In genomic region chrX:137032841-137033773, GRCh38 we compare ENCODE assay signal across 19 cellular contexts. TPM values are rescaled to one million over a fixed set of nuclear protein-coding genes. Genes with fewer than 3 reads are reported as not detected.
DNase-seq lines count a peak whose midpoint lies in the region; ATAC-seq and TF ChIP-seq lines count a peak whose summit lies in the region.
"Had no signal": no experiment of that assay in that cellular context is flagged by ENCODE, and none has a peak within 500 bp of the region (broad histone marks: within the 10 kb centered on the region; RNA-seq: fewer than 3 reads in every experiment).

No MANE protein-coding gene starts in this region.

- H3K4me1 ChIP-seq in ACC112 (ENCODE audit: control insufficient read depth, insufficient read depth, low read length, unreplicated experiment) (no peaks in the 10 kb centered on the region), GM23338 (ENCODE audit: insufficient read depth) (peaks cover 8% of the 10 kb centered on the region; the same call in 1 of the 2 replicates), mammary epithelial cell (ENCODE audit: insufficient read depth, low read length) (peaks cover 5% of the 10 kb centered on the region), neural progenitor cell (no peaks in the 10 kb centered on the region)

- 62% methylated on average over 22 of the region's 34 CpGs for WGBS in mammary epithelial cell (ENCODE audit: low coverage, missing lambda C conversion rate)

- H4K20me1 ChIP-seq in GM23338 (replicated peaks; ENCODE audit: insufficient read depth) (no peaks in the 10 kb centered on the region), mammary epithelial cell (ENCODE audit: insufficient read depth, low read length) (no peaks in the 10 kb centered on the region), neural progenitor cell (ENCODE audit: low read depth) (peaks cover 4% of the 10 kb centered on the region)

- no peak for TF ChIP-seq CTCF in GM23338 (conservative IDR thresholded peaks at IDR 0.05; ENCODE audit: low read depth in 2 of 2)
- no peak for TF ChIP-seq CTCF in mammary epithelial cell (conservative IDR thresholded peaks at IDR 0.05 in 1 of 2, IDR thresholded peaks at IDR 0.05 in 1 of 2; ENCODE audit: extremely low read depth in 1 of 2, insufficient read depth in 1 of 2, low read depth in 1 of 2, low read length in 2 of 2)
- TF ChIP-seq CTCF in neural progenitor cell (IDR thresholded peaks at IDR 0.05) = no peak

- peaks cover 92% of the 10 kb centered on the region for H3K27me3 ChIP-seq in ACC112 (ENCODE audit: insufficient read depth, low read length)
- peaks cover 99% of the 10 kb centered on the region for H3K27me3 ChIP-seq in GM23338 (ENCODE audit: insufficient read depth)
- peaks cover 12% of the 10 kb centered on the region for H3K27me3 ChIP-seq in mammary epithelial cell (ENCODE audit: insufficient read depth, low read length)
- peaks cover 100% of the 10 kb centered on the region for H3K27me3 ChIP-seq in neural progenitor cell

- H3K27ac ChIP-seq in ACC112 (ENCODE audit: low read depth, low read length) (no peak overlapping the region), GM23338 (ENCODE audit: low read depth) (no peak overlapping the region), mammary epithelial cell (ENCODE audit: insufficient read depth, low read depth, low read length) (no peak overlapping the region), neural progenitor cell (no peak overlapping the region)
- H3K27ac ChIP-seq: tibial artery had no signal

- no peaks in the 10 kb centered on the region; the same call in 2 of the 3 replicates for H3K9me3 Mint-ChIP-seq in GM23338
- H3K9me3 Mint-ChIP-seq in neural progenitor cell = peaks cover 11% of the 10 kb centered on the region
- H3K9me3 Mint-ChIP-seq: central memory CD8-positive, alpha-beta T cell; IgD-negative memory B cell had no signal

- DNase-seq in GM23338 (ENCODE audit: low spot score) (peak; percentile 12), mammary epithelial cell (no peak), neural progenitor cell (ENCODE audit: low spot score) (no peak), germinal center (ENCODE audit: low spot score) (no peak), T1000 (lab: John Stamatoyannopoulos, UW) (no peak)
- DNase-seq: activated CD4-positive, alpha-beta T cell treated with anti-CD3 and anti-CD28 coated beads, Interleukin-2, amount 50 U/mL, for 4 hours; AML-193; GOT3; left cardiac atrium; SHP77 treated with DMSO at 0.1 percent for 48 hours; tibial artery had no signal

- H3K79me2 ChIP-seq in ACC112 (ENCODE audit: control insufficient read depth, insufficient read depth, low read length, unreplicated experiment) (no peaks in the 10 kb centered on the region), GM23338 (replicated peaks; ENCODE audit: insufficient read depth) (no peaks in the 10 kb centered on the region), mammary epithelial cell (ENCODE audit: insufficient read depth, low read length) (no peaks in the 10 kb centered on the region), neural progenitor cell (ENCODE audit: low read depth) (no peaks in the 10 kb centered on the region)

- in situ Hi-C loops in mammary epithelial cell (cut with MboI; ENCODE audit: low sequenced_read_pairs in 2 of 2) = no loop called here

- no peaks in the 10 kb centered on the region for H3K9me3 ChIP-seq in mammary epithelial cell (replicated peaks; ENCODE audit: insufficient read depth, low read length)
- H3K9me3 ChIP-seq in neural progenitor cell (ENCODE audit: low read depth) = no peaks in the 10 kb centered on the region
- H3K9me3 ChIP-seq: tibial artery had no signal

- H3K27ac Mint-ChIP-seq in GM23338 = no peak overlapping the region
- H3K27ac Mint-ChIP-seq in neural progenitor cell = no peak overlapping the region
- H3K27ac Mint-ChIP-seq: IgD-negative memory B cell had no signal

- H2AFZ ChIP-seq in ACC112 (ENCODE audit: low read length, unreplicated experiment) (no peak overlapping the region), GM23338 (no peak overlapping the region), mammary epithelial cell (ENCODE audit: low read depth, low read length) (no peak overlapping the region), neural progenitor cell (replicated peaks) (no peak overlapping the region)

- intact Hi-C loops in mammary epithelial cell (cut with micrococcal nuclease) = no loop called here

- H3K4me3 Mint-ChIP-seq in GM23338 = no peak overlapping the region
- H3K4me3 Mint-ChIP-seq in neural progenitor cell = no peak overlapping the region
- H3K4me3 Mint-ChIP-seq: central memory CD8-positive, alpha-beta T cell had no signal

- H3K27me3 Mint-ChIP-seq in GM23338 (ENCODE audit: insufficient read depth, low read depth, poor library complexity) = peaks cover 24% of the 10 kb centered on the region
- H3K27me3 Mint-ChIP-seq in neural progenitor cell (ENCODE audit: insufficient read depth, low read depth) = peaks cover 34% of the 10 kb centered on the region

- CTCF ChIA-PET in mammary epithelial cell (lab: Charles Lee; ENCODE audit: low non-redundant PET) = no interaction called here

- H3K4me1 Mint-ChIP-seq in GM23338 (peaks cover 10% of the 10 kb centered on the region), neural progenitor cell (peaks cover 6% of the 10 kb centered on the region)

- H3K4me2 ChIP-seq in GM23338 (peak overlapping the region; percentile 79), mammary epithelial cell (ENCODE audit: insufficient read depth, low read depth, low read length) (peak overlapping the region; percentile 4), neural progenitor cell (peak overlapping the region; percentile 69)

- H3K36me3 Mint-ChIP-seq in GM23338 (ENCODE audit: low read depth) (no peaks in the 10 kb centered on the region), neural progenitor cell (no peaks in the 10 kb centered on the region)
- H3K36me3 Mint-ChIP-seq: IgD-negative memory B cell had no signal

- H3K36me3 ChIP-seq in ACC112 (ENCODE audit: insufficient read depth, low read length) (no peaks in the 10 kb centered on the region), GM23338 (ENCODE audit: insufficient read depth) (no peaks in the 10 kb centered on the region), mammary epithelial cell (ENCODE audit: insufficient read depth, low read length) (no peaks in the 10 kb centered on the region), neural progenitor cell (no peaks in the 10 kb centered on the region)
- H3K36me3 ChIP-seq: tibial artery had no signal

- H3K9ac ChIP-seq in mammary epithelial cell (ENCODE audit: insufficient read depth, low read length) (no peak overlapping the region), neural progenitor cell (no peak overlapping the region)

- BruUV-seq in mammary epithelial cell (replicated peaks; lab: Mats Ljungman, UMichigan) = no TSS peak

- dilution Hi-C loops in mammary epithelial cell (cut with HindIII; ENCODE audit: low sequenced_read_pairs) = no loop called here

- H3F3A ChIP-seq in GM23338 (replicated peaks; ENCODE audit: low read depth) (no peaks in the 10 kb centered on the region), neural progenitor cell (ENCODE audit: low read depth) (no peaks in the 10 kb centered on the region)

- H3K9me2 ChIP-seq in GM23338 (ENCODE audit: insufficient read depth) = no peaks in the 10 kb centered on the region

- H3K4me3 ChIP-seq in ACC112 (ENCODE audit: low read depth, low read length) = peak overlapping the region; percentile 70
- H3K4me3 ChIP-seq in GM23338 = peak overlapping the region; percentile 58
- no peak overlapping the region for H3K4me3 ChIP-seq in mammary epithelial cell (replicated peaks in 1 of 3; ENCODE audit: insufficient read depth in 1 of 3, low read depth in 2 of 3, low read length in 3 of 3)
- peak overlapping the region; percentile 29 for H3K4me3 ChIP-seq in neural progenitor cell

- no peak for ATAC-seq in GM23338
- no peak for ATAC-seq in HG02973 (IDR thresholded peaks at IDR 0.05; ENCODE audit: unreplicated experiment)
- no peak for ATAC-seq in HG03354 (IDR thresholded peaks at IDR 0.05; ENCODE audit: poor library complexity, severe bottlenecking, unreplicated experiment)

TF ChIP-seq in GM23338, 12 proteins besides CTCF, POLR2A, EP300 and RAD21 (continues in another document):
- TF ChIP-seq NANOG (IDR thresholded peaks at IDR 0.05; ENCODE audit: borderline replicate concordance) (no peak), ZNF114 (CRISPR knock-in tag; IDR thresholded peaks at IDR 0.05) (no peak), CREB1 (CRISPR knock-in tag; IDR thresholded peaks at IDR 0.05; ENCODE audit: low read depth) (no peak)

RNA-seq across cellular contexts. Expression of gene GPR101, which starts 0.7 kb away (rescaled TPM):
- total RNA-seq in GM23338 (2014; rRNA removed; shearing (Covaris generic)) = 0.39 TPM in 1 of 2 replicates, not detected in the other
- polyA plus RNA-seq in GM23338 (2016; fragmentation: Nextera tagmentation; extraction: Ambion mirVana) (not detected in 2 replicates), mammary epithelial cell (not detected)
- total RNA-seq in mammary epithelial cell (not detected), neural progenitor cell (ENCODE audit: low replicate concordance) (not detected in 2 replicates)
- not detected for polyA minus RNA-seq in mammary epithelial cell
- total RNA-seq: epithelial cell of proximal tubule, left cardiac atrium, myocyte had no signal
- polyA plus RNA-seq: adipose tissue had no signal

Comparison
In these comparisons a context has a peak if more than half of its experiments do, and no peak if none do; other contexts are left out.
1. H3K4me3 ChIP-seq: peak in ACC112 (single experiment), GM23338 (single experiment) and neural progenitor cell (single experiment); none in mammary epithelial cell (0 of 3).
2. H3K4me2 ChIP-seq: peak in every context shown above with its lines; median percentile 79 in GM23338; 69 in neural progenitor cell; 4 in mammary epithelial cell.